18 cellular contexts compared by ENCODE assay signal in genomic region chr3:109346770-109347295, GRCh38. TPM values are rescaled to one million over a fixed set of nuclear protein-coding genes. Genes with fewer than 3 reads are reported as not detected.
DNase-seq lines count a peak whose midpoint lies in the region; TF ChIP-seq lines count a peak whose summit lies in the region.
"Had no signal": no experiment of that assay in that cellular context is flagged by ENCODE, and none has a peak within 500 bp of the region (broad histone marks: within the 10 kb centered on the region; RNA-seq: fewer than 3 reads in every experiment).

No MANE protein-coding gene starts in this region.

- H3K4me3 Mint-ChIP-seq in neural progenitor cell = no peak overlapping the region

- H3K9ac ChIP-seq in adipocyte (ENCODE audit: low read length) = no peak overlapping the region
- no peak overlapping the region for H3K9ac ChIP-seq in fibroblast of lung (ENCODE audit: insufficient read depth, low read length)
- no peak overlapping the region for H3K9ac ChIP-seq in neural progenitor cell

- peak; percentile 60 for DNase-seq in ELR (ENCODE audit: low read depth)
- peak; percentile 5 for DNase-seq in adipocyte (ENCODE audit: low read depth)
- peak; percentile 22 to 74 for DNase-seq in fibroblast of lung (ENCODE audit: low read depth in 2 of 2)
- DNase-seq in neural progenitor cell (ENCODE audit: low spot score) = no peak
- DNase-seq in effector CD4-positive, alpha-beta T cell = no peak
- no peak for DNase-seq in stimulated activated CD4-positive, alpha-beta T cell treated with anti-CD3 and anti-CD28 coated beads, Interleukin-4, amount 100 ng/mL, for 1 hour
- DNase-seq in NCI-H2029 (lab: John Stamatoyannopoulos, UW) = no peak
- no peak for DNase-seq in substantia nigra (lab: John Stamatoyannopoulos, UW)
- DNase-seq: AML-193, COR-L47, HCEC 1CT, NCI-H1048, NCI-H1436 treated with DMSO at 0.1 percent for 48 hours, NCI-H2081 treated with DMSO at 0.1 percent for 48 hours, NCI-H524, PC-9 had no signal

- peaks cover 4% of the 10 kb centered on the region for H3K9me3 Mint-ChIP-seq in neural progenitor cell

- H3K4me2 ChIP-seq in fibroblast of lung (ENCODE audit: extremely low read depth, insufficient read depth, low read length) (no peak overlapping the region), neural progenitor cell (no peak overlapping the region)
- H3K4me2 ChIP-seq: PC-9 had no signal

- H3K4me3 ChIP-seq in adipocyte (ENCODE audit: low read length) = no peak overlapping the region
- no peak overlapping the region for H3K4me3 ChIP-seq in fibroblast of lung (replicated peaks in 1 of 4; ENCODE audit: control extremely low read depth in 1 of 4, insufficient read depth in 1 of 4, low read depth in 3 of 4, low read length in 4 of 4)
- H3K4me3 ChIP-seq in neural progenitor cell = no peak overlapping the region
- H3K4me3 ChIP-seq: K562, PC-9, SJSA1 had no signal

- H3K9me3 ChIP-seq in adipocyte (ENCODE audit: control insufficient read depth, low read length) = no peaks in the 10 kb centered on the region
- no peaks in the 10 kb centered on the region for H3K9me3 ChIP-seq in fibroblast of lung (ENCODE audit: control insufficient read depth, insufficient read depth, low read depth, low read length)
- H3K9me3 ChIP-seq in neural progenitor cell (ENCODE audit: low read depth) = no peaks in the 10 kb centered on the region
- H3K9me3 ChIP-seq: SJSA1 had no signal

- H4K20me1 ChIP-seq in fibroblast of lung (ENCODE audit: control insufficient read depth, extremely low read depth, insufficient read depth, low read length) (no peaks in the 10 kb centered on the region), neural progenitor cell (ENCODE audit: low read depth) (no peaks in the 10 kb centered on the region)

- peaks cover 5% of the 10 kb centered on the region for H3K4me1 Mint-ChIP-seq in neural progenitor cell

- no peak for TF ChIP-seq CTCF in fibroblast of lung (conservative IDR thresholded peaks at IDR 0.05 in 1 of 2, IDR thresholded peaks at IDR 0.05 in 1 of 2; ENCODE audit: low read depth in 1 of 2, low read length in 2 of 2)
- TF ChIP-seq CTCF in neural progenitor cell (IDR thresholded peaks at IDR 0.05) = no peak

- peaks cover 10% of the 10 kb centered on the region for H3K27me3 Mint-ChIP-seq in neural progenitor cell (ENCODE audit: insufficient read depth, low read depth)

- H3K27ac ChIP-seq in fibroblast of lung (ENCODE audit: insufficient read depth, low read length) (no peak overlapping the region), neural progenitor cell (no peak overlapping the region), substantia nigra (ENCODE audit: low read depth, low read length, poor library complexity, severe bottlenecking) (no peak overlapping the region)
- H3K27ac ChIP-seq: PC-9, SJSA1 had no signal

- no peak overlapping the region for H2AFZ ChIP-seq in fibroblast of lung (ENCODE audit: low read length)
- no peak overlapping the region for H2AFZ ChIP-seq in neural progenitor cell (replicated peaks)
- H2AFZ ChIP-seq: PC-9 had no signal

- H3F3A ChIP-seq in neural progenitor cell (ENCODE audit: low read depth) = no peaks in the 10 kb centered on the region

- H3K27ac Mint-ChIP-seq in neural progenitor cell = peak overlapping the region; percentile 8

- H3K36me3 ChIP-seq in adipocyte (ENCODE audit: control insufficient read depth, insufficient read depth, low read length, severe bottlenecking) (no peaks in the 10 kb centered on the region), fibroblast of lung (ENCODE audit: control insufficient read depth, insufficient read depth, low read length) (no peaks in the 10 kb centered on the region), neural progenitor cell (no peaks in the 10 kb centered on the region)
- H3K36me3 ChIP-seq: SJSA1 had no signal

- peaks cover 5% of the 10 kb centered on the region for H3K36me3 Mint-ChIP-seq in neural progenitor cell

- no peaks in the 10 kb centered on the region for H3K4me1 ChIP-seq in adipocyte (ENCODE audit: control insufficient read depth, insufficient read depth, low read length)
- H3K4me1 ChIP-seq in fibroblast of lung (ENCODE audit: control insufficient read depth, extremely low read depth, insufficient read depth, low read length) = no peaks in the 10 kb centered on the region
- peaks cover 7% of the 10 kb centered on the region for H3K4me1 ChIP-seq in neural progenitor cell
- H3K4me1 ChIP-seq: SJSA1 had no signal

- H3K27me3 ChIP-seq in adipocyte (replicated peaks; ENCODE audit: control insufficient read depth, insufficient read depth, low read length) = no peaks in the 10 kb centered on the region
- no peaks in the 10 kb centered on the region for H3K27me3 ChIP-seq in fibroblast of lung (ENCODE audit: control insufficient read depth, insufficient read depth, low read length)
- no peaks in the 10 kb centered on the region for H3K27me3 ChIP-seq in neural progenitor cell
- H3K27me3 ChIP-seq: SJSA1 had no signal

- no peaks in the 10 kb centered on the region for H3K79me2 ChIP-seq in fibroblast of lung (ENCODE audit: control insufficient read depth, insufficient read depth, low read length)
- H3K79me2 ChIP-seq in neural progenitor cell (ENCODE audit: low read depth) = no peaks in the 10 kb centered on the region

RNA-seq across cellular contexts. Expression of gene DPPA4, which starts 9.5 kb away (rescaled TPM):
- total RNA-seq in fibroblast of lung (0.26 TPM in 1 of 2 replicates, not detected in the other), neural progenitor cell (ENCODE audit: low replicate concordance) (187 and 215 TPM in 2 replicates)
- polyA plus RNA-seq in fibroblast of lung = 0.02 and 0.06 TPM in 2 replicates
- not detected in 2 replicates for polyA plus RNA-seq in fibroblast of lung (2012)
- not detected in 2 replicates for polyA minus RNA-seq in fibroblast of lung (ENCODE audit: low replicate concordance)
- total RNA-seq: PC-9, SJSA1 had no signal
- polyA plus RNA-seq: K562 had no signal

RNA-seq across cellular contexts. Expression of gene DPPA2, which starts 30.5 kb away (rescaled TPM):
- total RNA-seq in fibroblast of lung = not detected in 2 replicates
- not detected in 2 replicates for polyA plus RNA-seq in fibroblast of lung
- not detected in 2 replicates for polyA plus RNA-seq in fibroblast of lung (2012)
- not detected in 2 replicates for polyA minus RNA-seq in fibroblast of lung (ENCODE audit: low replicate concordance)
- total RNA-seq in neural progenitor cell (ENCODE audit: low replicate concordance) = 1.2 and 1.8 TPM in 2 replicates
- total RNA-seq: K562, PC-9, SJSA1 had no signal

Comparison
In these comparisons a context has a peak if more than half of its experiments do, and no peak if none do; other contexts are left out.
1. DNase-seq: peak in ELR (single experiment), adipocyte (single experiment) and fibroblast of lung (2 of 2); none in neural progenitor cell (single experiment), effector CD4-positive, alpha-beta T cell (single experiment), stimulated activated CD4-positive, alpha-beta T cell treated with anti-CD3 and anti-CD28 coated beads, Interleukin-4, amount 100 ng/mL, for 1 hour (single experiment), NCI-H2029 (single experiment) and substantia nigra (0 of 49).
2. RNA of gene DPPA4, which starts 9.5 kb away (total RNA-seq): 187 to 215 TPM in neural progenitor cell; 0.26 TPM in fibroblast of lung; every median in the first group is over 100 times any median in the second.